In the genomic region with DNA sequence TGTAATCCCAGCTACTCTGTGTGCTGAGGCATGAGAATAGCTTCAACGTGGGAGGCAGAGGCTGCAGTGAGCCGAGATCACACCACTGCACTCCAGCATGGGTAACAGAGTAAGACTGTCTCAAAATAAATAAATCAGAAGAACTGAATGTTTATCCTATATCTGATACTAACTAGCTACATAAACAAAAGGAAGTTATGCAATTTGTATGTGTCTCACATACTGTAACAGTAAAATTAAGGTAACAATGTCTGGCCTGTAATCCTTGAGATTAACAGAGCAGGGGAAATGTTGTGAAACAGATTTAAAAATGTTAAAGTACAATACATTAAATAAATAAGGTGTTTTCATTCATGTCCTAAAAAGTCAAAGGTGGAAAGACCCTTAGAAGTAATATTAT, we compare ENCODE assay signal across 22 cellular contexts.
"Had no signal": no experiment of that assay in that cellular context is flagged by ENCODE, and none has a peak within 500 bp of the region (broad histone marks: within the 10 kb centered on the region; RNA-seq: fewer than 3 reads in every experiment).

No MANE protein-coding gene starts in this region.

- H3K4me3 ChIP-seq: SK-N-MC had no signal

- H3K27ac ChIP-seq: KMS-11, SK-N-MC had no signal

- DNase-seq: activated CD4-positive, alpha-beta T cell treated with anti-CD3 and anti-CD28 coated beads for 4 hours; activated CD8-positive, alpha-beta memory T cell treated with anti-CD3 and anti-CD28 coated beads, Interleukin-2, amount 50 U/mL, for 4 hours; activated CD8-positive, alpha-beta T cell treated with anti-CD3 and anti-CD28 coated beads for 36 hours; amygdala; cerebellar nuclear complex; MV-4-11; NCI-H1092 treated with DMSO at 0.1 percent for 48 hours; NCI-H1417 treated with DMSO at 0.1 percent for 48 hours; NCI-H1694; NCI-H2029; NCI-H2107; NCI-H2171 treated with DMSO at 0.1 percent for 48 hours; NCI-H526; NCI-H774; OCI-M1; RPMI8226; T-cell had no signal

- ATAC-seq: activated CD4-positive, CD25-positive, alpha-beta regulatory T cell treated with anti-CD3 and anti-CD28 coated beads, Interleukin-2, amount 50 U/mL, for 24 hours; activated CD8-positive, alpha-beta T cell treated with anti-CD3 and anti-CD28 coated beads for 36 hours; Panc1; Right ventricle myocardium inferior; T-cell had no signal
